ENCODE assay signal across 11 cellular contexts in the genomic region with DNA sequence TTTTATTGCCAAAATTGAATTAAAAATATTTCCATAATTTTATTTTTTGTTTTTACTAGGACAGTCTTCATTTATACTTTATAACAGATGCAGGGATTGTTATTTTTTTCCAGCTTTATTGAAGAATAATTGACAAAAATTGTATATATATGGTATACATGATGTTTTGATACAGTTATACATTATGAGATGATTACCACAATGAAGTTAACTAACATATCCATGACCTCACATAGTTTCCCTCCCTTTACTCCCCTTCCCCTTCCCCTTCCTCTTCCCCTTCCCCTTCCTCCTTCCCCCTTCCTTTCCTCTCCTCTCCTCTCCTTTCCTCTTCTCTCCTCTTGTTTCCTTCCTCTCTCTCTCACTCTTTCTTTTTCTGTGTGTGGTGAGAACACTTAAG.
"Had no signal": no experiment of that assay in that cellular context is flagged by ENCODE, and none has a peak within 500 bp of the region (broad histone marks: within the 10 kb centered on the region; RNA-seq: fewer than 3 reads in every experiment).

No MANE protein-coding gene starts in this region.

- H3K4me2 ChIP-seq: GM23338 had no signal

- DNase-seq: GM23248, GOT3, H7, H9, HCEC 1CT, HFFc6 had no signal

- H2AFZ ChIP-seq: GM23248, GM23338 had no signal

- H3K4me1 ChIP-seq: HAP-1 had no signal

- H3K9me3 ChIP-seq: HAP-1 had no signal

- H3K36me3 ChIP-seq: HAP-1 had no signal

- FAIRE-seq: H1, H54 had no signal

- H3K4me3 ChIP-seq: GM23248, GM23338, HAP-1 had no signal

- H3K9ac ChIP-seq: GM23248 had no signal

- ATAC-seq: GM23338, HCT116 had no signal

- H3K27ac ChIP-seq: GM23248 had no signal
